20 cellular contexts compared by ENCODE assay signal in genomic region chr2:151907933-151908882, GRCh38.
DNase-seq lines count a peak whose midpoint lies in the region; ATAC-seq and TF ChIP-seq lines count a peak whose summit lies in the region.
"Had no signal": no experiment of that assay in that cellular context is flagged by ENCODE, and none has a peak within 500 bp of the region (broad histone marks: within the 10 kb centered on the region; RNA-seq: fewer than 3 reads in every experiment).

No MANE protein-coding gene starts in this region.

- H3K9me3 ChIP-seq in right cardiac atrium (ENCODE audit: control insufficient read depth, low read length), result no peaks in the 10 kb centered on the region
- H3K9me3 ChIP-seq in ectodermal cell (ENCODE audit: control insufficient read depth, low read length), result no peaks in the 10 kb centered on the region
- H3K9me3 ChIP-seq in neural progenitor cell (ENCODE audit: low read depth), result no peaks in the 10 kb centered on the region
- no peaks in the 10 kb centered on the region for H3K9me3 ChIP-seq in spleen

- no peaks in the 10 kb centered on the region for H3K27me3 ChIP-seq in right cardiac atrium (ENCODE audit: control insufficient read depth, insufficient read depth)
- no peaks in the 10 kb centered on the region for H3K27me3 ChIP-seq in ectodermal cell (ENCODE audit: control insufficient read depth, insufficient read depth, low read length, poor library complexity, severe bottlenecking)
- no peaks in the 10 kb centered on the region for H3K27me3 ChIP-seq in neural progenitor cell
- H3K27me3 ChIP-seq in spleen (replicated peaks in 1 of 7), result no peaks in the 10 kb centered on the region

- ATAC-seq in right cardiac atrium, result no peak
- ATAC-seq in left ventricle myocardium superior, result no peak
- ATAC-seq: activated naive CD4-positive, alpha-beta T cell treated with anti-CD3 and anti-CD28 coated beads, Interleukin-2, amount 50 U/mL, for 72 hours; esophagus mucosa; naive thymus-derived CD8-positive, alpha-beta T cell; stimulated activated naive B cell treated with anti-CD40 and anti-IgM and Interleukin-4, amounts not matched to agents 10 μg/mL and 1 μg/mL and 100 μg/mL, for 72 hours had no signal

- no peaks in the 10 kb centered on the region for H3K36me3 Mint-ChIP-seq in neural progenitor cell
- H3K36me3 Mint-ChIP-seq: activated naive CD4-positive, alpha-beta T cell treated with anti-CD3 and anti-CD28 coated beads, Interleukin-2, amount 50 U/mL, for 72 hours; CD4-positive, alpha-beta memory T cell; naive thymus-derived CD8-positive, alpha-beta T cell; stimulated activated naive B cell treated with anti-CD40 and anti-IgM and Interleukin-4, amounts not matched to agents 10 μg/mL and 1 μg/mL and 100 μg/mL, for 72 hours had no signal

- H3K9me3 Mint-ChIP-seq in neural progenitor cell, result peaks cover 13% of the 10 kb centered on the region
- H3K9me3 Mint-ChIP-seq: activated CD4-positive, alpha-beta memory T cell treated with anti-CD3 and anti-CD28 coated beads, Interleukin-2, amount 10 ng/mL, durations not matched to agents 7 days and 5 days had no signal

- no peak for TF ChIP-seq POLR2A in spleen (IDR thresholded peaks at IDR 0.05)

- H4K20me1 ChIP-seq in neural progenitor cell (ENCODE audit: low read depth), result no peaks in the 10 kb centered on the region

- no peaks in the 10 kb centered on the region for H3K27me3 Mint-ChIP-seq in neural progenitor cell (ENCODE audit: insufficient read depth, low read depth)

- H3F3A ChIP-seq in neural progenitor cell (ENCODE audit: low read depth), result peaks cover 15% of the 10 kb centered on the region

- no peaks in the 10 kb centered on the region for H3K79me2 ChIP-seq in neural progenitor cell (ENCODE audit: low read depth)

- 37% methylated on average over 5 of the region's 5 CpGs for WGBS in right cardiac atrium
- WGBS in ectodermal cell, 2 experiments, result 41% methylated on average over 5 of the region's 5 CpGs
- 70 to 84% (median 74%) methylated on average over 5 of the region's 5 CpGs for WGBS in spleen, 5 donors

- in situ Hi-C loops in GM13976 (cut with MboI; ENCODE audit: low sequenced_read_pairs, unreplicated experiment), result no loop called here

- no peaks in the 10 kb centered on the region for H3K4me1 ChIP-seq in right cardiac atrium (ENCODE audit: control insufficient read depth, insufficient read depth, low read length)
- no peaks in the 10 kb centered on the region for H3K4me1 ChIP-seq in ectodermal cell (ENCODE audit: control insufficient read depth, insufficient read depth, low read length)
- peaks cover 14% of the 10 kb centered on the region for H3K4me1 ChIP-seq in neural progenitor cell
- H3K4me1 ChIP-seq in spleen, result peaks cover 0 to 37% (median 7%) of the 10 kb centered on the region in 6 donors

- peaks cover 13% of the 10 kb centered on the region for H3K4me1 Mint-ChIP-seq in neural progenitor cell
- H3K4me1 Mint-ChIP-seq: CD4-positive, alpha-beta memory T cell; naive thymus-derived CD8-positive, alpha-beta T cell had no signal

- H3K27ac ChIP-seq in right cardiac atrium (ENCODE audit: low read length), result no peak overlapping the region
- H3K27ac ChIP-seq in ectodermal cell (ENCODE audit: insufficient read depth, low read depth, low read length, poor library complexity, severe bottlenecking), result peak overlapping the region; percentile 66
- H3K27ac ChIP-seq in neural progenitor cell, result peak overlapping the region; percentile 69
- H3K27ac ChIP-seq in spleen, result peak overlapping the region in 1 of 8 donors; percentile 33
- H3K27ac ChIP-seq: RWPE1 had no signal

- DNase-seq in right cardiac atrium (peak in 2 of 3 donors; percentile 14 to 40), left ventricle myocardium superior (no peak), neural progenitor cell (ENCODE audit: low spot score) (peak; percentile 68), NCI-H1105 (lab: John Stamatoyannopoulos, UW) (no peak), GM13976 (ENCODE audit: low spot score) (no peak), spleen (no peak)
- DNase-seq in activated CD4-positive, CD25-positive, alpha-beta regulatory T cell (lab: John Stamatoyannopoulos, UW), result no peak
- DNase-seq: activated CD4-positive, alpha-beta memory T cell treated with anti-CD3 and anti-CD28 coated beads, Interleukin-2, amount 10 ng/mL, durations not matched to agents 7 days and 5 days; activated T-cell treated with anti-CD3 and anti-CD28 coated beads, Interleukin-2, amount 50 U/mL, for 48 hours; CD4-positive, alpha-beta memory T cell; dermis blood vessel endothelial cell; glutamatergic neuron; mammary epithelial cell; naive thymus-derived CD8-positive, alpha-beta T cell; NCI-H1417; stimulated activated naive B cell treated with anti-CD40 and anti-IgM and Interleukin-4, amounts not matched to agents 10 μg/mL and 1 μg/mL and 100 μg/mL, for 72 hours had no signal

- intact Hi-C loops in right cardiac atrium (cut with DNase I) (no loop called here), left ventricle myocardium superior (cut with micrococcal nuclease) (no loop called here), spleen (cut with DNase I; ENCODE audit: low total_unique reads) (no loop called here)

- H3K9ac ChIP-seq in neural progenitor cell, result no peak overlapping the region

- H3K36me3 ChIP-seq in ectodermal cell (ENCODE audit: control insufficient read depth, insufficient read depth, low read length) (no peaks in the 10 kb centered on the region), neural progenitor cell (no peaks in the 10 kb centered on the region), spleen (no peaks in the 10 kb centered on the region)

- H3K4me3 ChIP-seq in right cardiac atrium (ENCODE audit: low read length) (no peak overlapping the region), ectodermal cell (ENCODE audit: insufficient read depth, low read depth, low read length) (no peak overlapping the region), neural progenitor cell (peak overlapping the region; percentile 9), spleen (no peak overlapping the region)

- peak overlapping the region; percentile 71 for H3K4me2 ChIP-seq in neural progenitor cell

- TF ChIP-seq CTCF in neural progenitor cell (IDR thresholded peaks at IDR 0.05) (no peak), GM13976 (IDR thresholded peaks at IDR 0.05; ENCODE audit: borderline replicate concordance, control extremely low read depth, extremely low read depth, insufficient read depth, missing control alignments) (no peak), spleen (IDR thresholded peaks at IDR 0.05 in 8 of 11, conservative IDR thresholded peaks at IDR 0.05 in 3 of 11) (no peak)

- peak overlapping the region; percentile 89 for H3K27ac Mint-ChIP-seq in neural progenitor cell
- H3K27ac Mint-ChIP-seq: activated CD4-positive, alpha-beta memory T cell treated with anti-CD3 and anti-CD28 coated beads, Interleukin-2, amount 10 ng/mL, durations not matched to agents 7 days and 5 days; activated naive CD4-positive, alpha-beta T cell treated with anti-CD3 and anti-CD28 coated beads, Interleukin-2, amount 50 U/mL, for 72 hours; CD4-positive, alpha-beta memory T cell; naive thymus-derived CD8-positive, alpha-beta T cell; stimulated activated naive B cell treated with anti-CD40 and anti-IgM and Interleukin-4, amounts not matched to agents 10 μg/mL and 1 μg/mL and 100 μg/mL, for 72 hours had no signal

- peak overlapping the region; percentile 31 for H2AFZ ChIP-seq in neural progenitor cell (replicated peaks)

- H3K4me3 Mint-ChIP-seq in neural progenitor cell, result peak overlapping the region; percentile 24
- H3K4me3 Mint-ChIP-seq: activated CD4-positive, alpha-beta memory T cell treated with anti-CD3 and anti-CD28 coated beads, Interleukin-2, amount 10 ng/mL, durations not matched to agents 7 days and 5 days; CD4-positive, alpha-beta memory T cell; naive thymus-derived CD8-positive, alpha-beta T cell; stimulated activated naive B cell treated with anti-CD40 and anti-IgM and Interleukin-4, amounts not matched to agents 10 μg/mL and 1 μg/mL and 100 μg/mL, for 72 hours had no signal

Comparison
In these comparisons a context has a peak if more than half of its experiments do, and no peak if none do; other contexts are left out.
1. DNase-seq: peak in right cardiac atrium (2 of 3) and neural progenitor cell (single experiment); none in left ventricle myocardium superior (single experiment), NCI-H1105 (single experiment), GM13976 (single experiment), activated CD4-positive, CD25-positive, alpha-beta regulatory T cell (0 of 4) and spleen (single experiment).